ENCODE assay signal across 8 cellular contexts in genomic region chr6:11354019-11354418, GRCh38.
A peak's percentile ranks its signal among the peaks of the same experiment; 100 is the strongest.
DNase-seq lines count a peak whose midpoint lies in the region; ATAC-seq and TF ChIP-seq lines count a peak whose summit lies in the region.

No MANE protein-coding gene starts in this region.

- DNase-seq in EL (peak; percentile 12), inferior parietal cortex (ENCODE audit: extremely low spot score) (peak; percentile 42), globus pallidus (ENCODE audit: low spot score) (no peak), progenitor cell of endocrine pancreas (ENCODE audit: low spot score, unreplicated experiment) (no peak), WTC11 (ENCODE audit: low spot score) (no peak)
- DNase-seq in activated naive CD4-positive, alpha-beta T cell treated with anti-CD3 and anti-CD28 coated beads, Interleukin-2, amount 50 U/mL, for 72 hours (ENCODE audit: low spot score in 2 of 2), result peak; percentile 63 to 73
- peak; percentile 42 to 70 for DNase-seq in stimulated activated CD8-positive, alpha-beta memory T cell treated with anti-CD3 and anti-CD28 coated beads, Interleukin-15, amount 100 ng/mL, for 4 hours (ENCODE audit: low read depth in 2 of 2)

- peaks cover 28% of the 10 kb centered on the region for H3K36me3 Mint-ChIP-seq in IgD-negative memory B cell
- peaks cover 41 to 79% of the 10 kb centered on the region in 2 donors for H3K36me3 Mint-ChIP-seq in activated naive CD4-positive, alpha-beta T cell treated with anti-CD3 and anti-CD28 coated beads, Interleukin-2, amount 50 U/mL, for 72 hours
- no peaks in the 10 kb centered on the region for H3K36me3 Mint-ChIP-seq in progenitor cell of endocrine pancreas (ENCODE audit: insufficient read depth)
- no peaks in the 10 kb centered on the region for H3K36me3 Mint-ChIP-seq in WTC11

- TF ChIP-seq CTCF in progenitor cell of endocrine pancreas (IDR thresholded peaks at IDR 0.05; ENCODE audit: unreplicated experiment) (no peak), WTC11 (IDR thresholded peaks at IDR 0.05) (no peak)

- H3K27me3 Mint-ChIP-seq in IgD-negative memory B cell (no peaks in the 10 kb centered on the region), progenitor cell of endocrine pancreas (peaks cover 4% of the 10 kb centered on the region), WTC11 (ENCODE audit: low read depth) (no peaks in the 10 kb centered on the region)

- CTCF ChIA-PET in WTC11 (lab: Charles Lee), result no interaction called here

- peak; percentile 94 to 98 for ATAC-seq in activated naive CD4-positive, alpha-beta T cell treated with anti-CD3 and anti-CD28 coated beads, Interleukin-2, amount 50 U/mL, for 72 hours
- ATAC-seq in WTC11, result no peak

- POLR2A ChIA-PET in WTC11 (lab: Charles Lee), result no interaction called here

- H3K9me3 Mint-ChIP-seq in IgD-negative memory B cell, result peaks cover 0 to 2% (median 0%) of the 10 kb centered on the region in 3 donors
- peaks cover 3 to 34% of the 10 kb centered on the region in 2 donors for H3K9me3 Mint-ChIP-seq in activated naive CD4-positive, alpha-beta T cell treated with anti-CD3 and anti-CD28 coated beads, Interleukin-2, amount 50 U/mL, for 72 hours
- H3K9me3 Mint-ChIP-seq in progenitor cell of endocrine pancreas (ENCODE audit: low read depth), result no peaks in the 10 kb centered on the region
- no peaks in the 10 kb centered on the region for H3K9me3 Mint-ChIP-seq in WTC11

- H3K27ac Mint-ChIP-seq in IgD-negative memory B cell (peak overlapping the region in 2 of 3 donors; percentile 21 to 79), progenitor cell of endocrine pancreas (no peak overlapping the region), WTC11 (no peak overlapping the region)
- peak overlapping the region; percentile 87 to 98 for H3K27ac Mint-ChIP-seq in activated naive CD4-positive, alpha-beta T cell treated with anti-CD3 and anti-CD28 coated beads, Interleukin-2, amount 50 U/mL, for 72 hours

- peak overlapping the region in 2 of 4 donors; percentile 25 to 33 for H3K4me3 Mint-ChIP-seq in IgD-negative memory B cell
- no peak overlapping the region for H3K4me3 Mint-ChIP-seq in progenitor cell of endocrine pancreas (ENCODE audit: low read depth)
- no peak overlapping the region for H3K4me3 Mint-ChIP-seq in WTC11

- H3K4me1 Mint-ChIP-seq in IgD-negative memory B cell (peaks cover 44 to 56% (median 53%) of the 10 kb centered on the region in 3 donors), progenitor cell of endocrine pancreas (ENCODE audit: low read depth) (peaks cover 6% of the 10 kb centered on the region), WTC11 (0 out of 2 replicates have a peak, but pooled peaks cover 3% of the 10 kb centered on the region)

TF ChIP-seq in WTC11, 78 proteins besides CTCF, POLR2A, EP300 and RAD21 (continues in another document):
- TF ChIP-seq PRRX2 (CRISPR knock-in tag; IDR thresholded peaks at IDR 0.05) (no peak), ARID4B (CRISPR knock-in tag; IDR thresholded peaks at IDR 0.05; ENCODE audit: borderline replicate concordance) (no peak), HMGXB4 (CRISPR knock-in tag; IDR thresholded peaks at IDR 0.05) (no peak), NR2C2 (CRISPR knock-in tag; IDR thresholded peaks at IDR 0.05) (no peak), TEAD1 (CRISPR knock-in tag; IDR thresholded peaks at IDR 0.05) (no peak), ZBTB21 (CRISPR knock-in tag; IDR thresholded peaks at IDR 0.05; ENCODE audit: borderline replicate concordance) (no peak), KAT7 (CRISPR knock-in tag; IDR thresholded peaks at IDR 0.05; ENCODE audit: borderline replicate concordance) (no peak), GTF2I (CRISPR knock-in tag; conservative IDR thresholded peaks at IDR 0.05) (no peak), ERG (CRISPR knock-in tag; IDR thresholded peaks at IDR 0.05) (no peak), SOX15 (CRISPR knock-in tag; IDR thresholded peaks at IDR 0.05) (no peak), FOXJ3 (CRISPR knock-in tag; IDR thresholded peaks at IDR 0.05; ENCODE audit: borderline replicate concordance) (no peak), FOXP4 (CRISPR knock-in tag; IDR thresholded peaks at IDR 0.05) (no peak), RORB (CRISPR knock-in tag; IDR thresholded peaks at IDR 0.05) (no peak), SP1 (CRISPR knock-in tag; conservative IDR thresholded peaks at IDR 0.05) (no peak)
- TF ChIP-seq, protein P1, sequence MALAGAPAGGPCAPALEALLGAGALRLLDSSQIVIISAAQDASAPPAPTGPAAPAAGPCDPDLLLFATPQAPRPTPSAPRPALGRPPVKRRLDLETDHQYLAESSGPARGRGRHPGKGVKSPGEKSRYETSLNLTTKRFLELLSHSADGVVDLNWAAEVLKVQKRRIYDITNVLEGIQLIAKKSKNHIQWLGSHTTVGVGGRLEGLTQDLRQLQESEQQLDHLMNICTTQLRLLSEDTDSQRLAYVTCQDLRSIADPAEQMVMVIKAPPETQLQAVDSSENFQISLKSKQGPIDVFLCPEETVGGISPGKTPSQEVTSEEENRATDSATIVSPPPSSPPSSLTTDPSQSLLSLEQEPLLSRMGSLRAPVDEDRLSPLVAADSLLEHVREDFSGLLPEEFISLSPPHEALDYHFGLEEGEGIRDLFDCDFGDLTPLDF (CRISPR knock-in tag; IDR thresholded peaks at IDR 0.05), result no peak

Comparison
In these comparisons a context has a peak if more than half of its experiments do, and no peak if none do; other contexts are left out.
1. DNase-seq: peak in EL (single experiment), activated naive CD4-positive, alpha-beta T cell treated with anti-CD3 and anti-CD28 coated beads, Interleukin-2, amount 50 U/mL, for 72 hours (2 of 2), inferior parietal cortex (single experiment) and stimulated activated CD8-positive, alpha-beta memory T cell treated with anti-CD3 and anti-CD28 coated beads, Interleukin-15, amount 100 ng/mL, for 4 hours (2 of 2); none in globus pallidus (single experiment), progenitor cell of endocrine pancreas (single experiment) and WTC11 (single experiment).
2. H3K27ac Mint-ChIP-seq: peak in IgD-negative memory B cell (2 of 3) and activated naive CD4-positive, alpha-beta T cell treated with anti-CD3 and anti-CD28 coated beads, Interleukin-2, amount 50 U/mL, for 72 hours (2 of 2); none in progenitor cell of endocrine pancreas (single experiment) and WTC11 (single experiment).